1 cellular context compared by ENCODE assay signal in genomic region chr3:111636506-111636905, GRCh38.
TF ChIP-seq lines count a peak whose summit lies in the region.

No MANE protein-coding gene starts in this region.

TF ChIP-seq in HCT116, 20 proteins besides CTCF, POLR2A, EP300 and RAD21:
- TF ChIP-seq REST (IDR thresholded peaks at IDR 0.05; ENCODE audit: low read depth) (no peak), POLR2AphosphoS5 (IDR thresholded peaks at IDR 0.05; ENCODE audit: low read depth, low read length) (no peak), SIN3A (IDR thresholded peaks at IDR 0.05; ENCODE audit: low read depth) (no peak), FOSL1 (IDR thresholded peaks at IDR 0.05; ENCODE audit: low read depth) (no peak), ZFX (IDR thresholded peaks at IDR 0.05) (no peak), ATF3 (IDR thresholded peaks at IDR 0.05) (no peak), EZH2 (IDR thresholded peaks at IDR 0.05) (no peak), SP1 (IDR thresholded peaks at IDR 0.05; ENCODE audit: low read depth) (no peak), CBX3 (IDR thresholded peaks at IDR 0.05; ENCODE audit: low read depth) (no peak), MAX (IDR thresholded peaks at IDR 0.05) (no peak), ELF1 (IDR thresholded peaks at IDR 0.05; ENCODE audit: borderline replicate concordance, low read depth) (no peak), EZH2phosphoT487 (IDR thresholded peaks at IDR 0.05; ENCODE audit: borderline replicate concordance) (no peak), ZNF274 (IDR thresholded peaks at IDR 0.05; ENCODE audit: low read depth, low read length) (no peak), SRF (IDR thresholded peaks at IDR 0.05; ENCODE audit: low read depth) (no peak), TCF7L2 (IDR thresholded peaks at IDR 0.05; ENCODE audit: borderline replicate concordance, extremely low read depth, insufficient read depth, insufficient read length) (no peak), ZBTB33 (IDR thresholded peaks at IDR 0.05; ENCODE audit: extremely low read depth, insufficient replicate concordance, low read length) (no peak), JUND (IDR thresholded peaks at IDR 0.05) (no peak)
TF ChIP-seq in HCT116: peak in this region for 0.
